In genomic region chr19:11964858-11965645, GRCh38 we compare ENCODE assay signal across 8 cellular contexts. TPM values are rescaled to one million over a fixed set of nuclear protein-coding genes. Genes with fewer than 3 reads are reported as not detected.
A peak's percentile ranks its signal among the peaks of the same experiment; 100 is the strongest.
DNase-seq lines count a peak whose midpoint lies in the region; ATAC-seq, FAIRE-seq and TF ChIP-seq lines count a peak whose summit lies in the region.

Gene ZNF763 (plus strand): TSS chr19:11965040. CDS start chr19:11965209, 169 bp downstream.

- no peaks in the 10 kb centered on the region for H4K20me1 ChIP-seq in Loucy (ENCODE audit: insufficient read depth, low read length, poor library complexity, severe bottlenecking)
- no peaks in the 10 kb centered on the region for H4K20me1 ChIP-seq in SU-DHL-6 (ENCODE audit: low read depth, low read length)

- H3F3A ChIP-seq in Loucy (ENCODE audit: low read depth) (no peaks in the 10 kb centered on the region), SU-DHL-6 (ENCODE audit: insufficient read depth) (0 out of 2 replicates have a peak, but pooled peaks cover 4% of the 10 kb centered on the region)

- H2AFZ ChIP-seq in Loucy (ENCODE audit: low read length) = peak within 1 kb of the TSS; percentile 86
- peak within 1 kb of the TSS; percentile 88 for H2AFZ ChIP-seq in SU-DHL-6 (ENCODE audit: low read depth, low read length, severe bottlenecking)

- peak within 1 kb of the TSS; percentile 80 for H3K4me3 Mint-ChIP-seq in activated naive CD8-positive, alpha-beta T cell treated with anti-CD3 and anti-CD28 coated beads, Interleukin-2, amount 50 U/mL, for 24 hours

- no peaks in the 10 kb centered on the region for H3K36me3 ChIP-seq in Loucy (ENCODE audit: insufficient read depth, low read length)
- no peaks in the 10 kb centered on the region for H3K36me3 ChIP-seq in SU-DHL-6 (ENCODE audit: low read length)
- H3K36me3 ChIP-seq in heart left ventricle = peaks cover 0 to 2% (median 0%) of the 10 kb centered on the region in 9 donors
- no peaks in the 10 kb centered on the region for H3K36me3 ChIP-seq in pancreas
- H3K36me3 ChIP-seq in thyroid gland = no peaks in the 10 kb centered on the region

- H3K4me1 Mint-ChIP-seq in activated naive CD8-positive, alpha-beta T cell treated with anti-CD3 and anti-CD28 coated beads, Interleukin-2, amount 50 U/mL, for 24 hours = peaks cover 23% of the 10 kb centered on the region

- H3K27ac ChIP-seq in SU-DHL-6 (ENCODE audit: low read depth, low read length) (peak within 1 kb of the TSS; percentile 51), heart left ventricle (peak within 1 kb of the TSS; percentile 73 to 99 (median 92)), pancreas (peak within 1 kb of the TSS; percentile 84 to 98 (median 90)), thyroid gland (peak within 1 kb of the TSS; percentile 74 to 99 (median 93))

- H3K9me2 ChIP-seq in Loucy (replicated peaks; ENCODE audit: low read depth, low read length) = no peaks in the 10 kb centered on the region
- H3K9me2 ChIP-seq in SU-DHL-6 (replicated peaks; ENCODE audit: insufficient read depth, low read length) = no peaks in the 10 kb centered on the region

- ATAC-seq in GM21786 (IDR thresholded peaks at IDR 0.05; ENCODE audit: unreplicated experiment) = peak; percentile 81
- peak; percentile 95 for ATAC-seq in activated naive CD8-positive, alpha-beta T cell treated with anti-CD3 and anti-CD28 coated beads, Interleukin-2, amount 50 U/mL, for 24 hours
- ATAC-seq in heart left ventricle = peak; percentile 99
- ATAC-seq in pancreas = peak; percentile 96 to 99 (median 98)

- H3K4me3 ChIP-seq in Loucy (ENCODE audit: low read length, poor library complexity, severe bottlenecking) (peak within 1 kb of the TSS; percentile 77), SU-DHL-6 (ENCODE audit: insufficient read depth, low read length, poor library complexity, severe bottlenecking) (peak within 1 kb of the TSS; percentile 64), heart left ventricle (peak within 1 kb of the TSS; percentile 59 to 94 (median 78)), pancreas (peak within 1 kb of the TSS; percentile 45 to 78 (median 70)), thyroid gland (replicated peaks in 1 of 3) (peak within 1 kb of the TSS; percentile 45 to 70 (median 65))

- FAIRE-seq in pancreas (lab: Jason Lieb, UNC) = no peak

- peaks cover 1% of the 10 kb centered on the region for H3K36me3 Mint-ChIP-seq in activated naive CD8-positive, alpha-beta T cell treated with anti-CD3 and anti-CD28 coated beads, Interleukin-2, amount 50 U/mL, for 24 hours (ENCODE audit: low read depth)

- H3K9ac ChIP-seq in Loucy (ENCODE audit: low read depth, low read length, poor library complexity, severe bottlenecking) (peak within 1 kb of the TSS; percentile 75), SU-DHL-6 (ENCODE audit: low read length) (peak within 1 kb of the TSS; percentile 67)

- H3K4me1 ChIP-seq in Loucy (ENCODE audit: insufficient read depth, low read length, poor library complexity, severe bottlenecking) = peaks cover 13% of the 10 kb centered on the region
- peaks cover 0 to 22% (median 13%) of the 10 kb centered on the region in 12 donors for H3K4me1 ChIP-seq in heart left ventricle
- peaks cover 6 to 8% (median 6%) of the 10 kb centered on the region in 3 donors for H3K4me1 ChIP-seq in pancreas
- peaks cover 6 to 24% of the 10 kb centered on the region in 2 donors for H3K4me1 ChIP-seq in thyroid gland

- H3K27me3 ChIP-seq in Loucy (ENCODE audit: insufficient read depth, low read length, poor library complexity, severe bottlenecking) = no peaks in the 10 kb centered on the region
- H3K27me3 ChIP-seq in SU-DHL-6 (ENCODE audit: low read length) = no peaks in the 10 kb centered on the region
- no peaks in the 10 kb centered on the region for H3K27me3 ChIP-seq in heart left ventricle
- H3K27me3 ChIP-seq in pancreas = no peaks in the 10 kb centered on the region
- no peaks in the 10 kb centered on the region for H3K27me3 ChIP-seq in thyroid gland

- whole genome bisulfite sequencing in heart left ventricle, 4 donors = 0 to 1% (median 0%) methylated on average over 23 to 47 of the region's 47 CpGs
- 1 to 2% methylated on average over 47 of the region's 47 CpGs for WGBS in pancreas, 2 donors
- 0% methylated on average over 27 to 34 of the region's 47 CpGs for WGBS in thyroid gland, 2 donors

- intact Hi-C loops in heart left ventricle (cut with DNase I) = loop anchor here in 9 of 10 donors (1.0 to 5.0 kb wide), 14 partner anchors 22 to 177 kb away; partner anchors contain the start of genes ZNF20 (in 7 of the 9), ZNF700 (in 5 of the 9) and ZNF69 (in 1 of the 9)
- intact Hi-C loops in pancreas (cut with DNase I) = no loop called here
- intact Hi-C loops in thyroid gland (cut with DNase I) = loop anchor here (2.0 to 10.0 kb wide), 3 partner anchors 22 to 180 kb away; partner anchors contain the start of genes ZNF20 and ZNF878

- peak within 1 kb of the TSS; percentile 81 for H3K27ac Mint-ChIP-seq in activated naive CD8-positive, alpha-beta T cell treated with anti-CD3 and anti-CD28 coated beads, Interleukin-2, amount 50 U/mL, for 24 hours

- H3K27me3 Mint-ChIP-seq in activated naive CD8-positive, alpha-beta T cell treated with anti-CD3 and anti-CD28 coated beads, Interleukin-2, amount 50 U/mL, for 24 hours = no peaks in the 10 kb centered on the region

- H3K79me2 ChIP-seq in Loucy (ENCODE audit: insufficient read depth, low read length) (no peaks in the 10 kb centered on the region), SU-DHL-6 (ENCODE audit: insufficient read depth, low read length) (no peaks in the 10 kb centered on the region)

- H3K9me3 Mint-ChIP-seq in activated naive CD8-positive, alpha-beta T cell treated with anti-CD3 and anti-CD28 coated beads, Interleukin-2, amount 50 U/mL, for 24 hours = no peaks in the 10 kb centered on the region

- TF ChIP-seq POLR2A in heart left ventricle (IDR thresholded peaks at IDR 0.05) (peak in 1 of 2 donors; percentile 83), thyroid gland (IDR thresholded peaks at IDR 0.05) (peak in 1 of 2 donors; percentile 87)

- DNase-seq in DMS53 treated with DMSO at 0.1 percent for 48 hours (lab: John Stamatoyannopoulos, UW; ENCODE audit: unreplicated experiment) (peak; percentile 88), heart left ventricle (peak; percentile 94 to 97 (median 95)), pancreas (peak; percentile 88 to 96 (median 92)), thyroid gland (peak; percentile 98 to 99)
- peak; percentile 90 for DNase-seq in activated naive CD8-positive, alpha-beta T cell treated with anti-CD3 and anti-CD28 coated beads, Interleukin-2, amount 50 U/mL, for 24 hours

- H3K9me3 ChIP-seq in Loucy (ENCODE audit: insufficient read depth, low read depth, low read length) (no peaks in the 10 kb centered on the region), SU-DHL-6 (ENCODE audit: insufficient read depth, low read length) (no peaks in the 10 kb centered on the region), heart left ventricle (no peaks in the 10 kb centered on the region), pancreas (no peaks in the 10 kb centered on the region), thyroid gland (no peaks in the 10 kb centered on the region)

- TF ChIP-seq CTCF in Loucy (conservative IDR thresholded peaks at IDR 0.05; ENCODE audit: low read length) (no peak), SU-DHL-6 (IDR thresholded peaks at IDR 0.05; ENCODE audit: insufficient read depth, low read length, poor library complexity, severe bottlenecking) (no peak), heart left ventricle (IDR thresholded peaks at IDR 0.05) (peak in 1 of 12 donors; percentile 0), pancreas (IDR thresholded peaks at IDR 0.05) (no peak), thyroid gland (IDR thresholded peaks at IDR 0.05) (no peak)

- H3K4me2 ChIP-seq in Loucy (ENCODE audit: low read depth, low read length, poor library complexity, severe bottlenecking) (peak within 1 kb of the TSS; percentile 91), SU-DHL-6 (ENCODE audit: low read depth, low read length, poor library complexity, severe bottlenecking) (peak within 1 kb of the TSS; percentile 62)

RNA-seq across cellular contexts. Expression of gene ZNF763, which starts in this region (rescaled TPM):
- total RNA-seq in heart left ventricle (1 to 10 TPM; 1.3 to 6.2 (median 5.0) TPM), pancreas (1 to 10 TPM; 1.5 to 4.5 (median 2.4) TPM), thyroid gland (10 to 100 TPM in 2 of 4 donors, 1 to 10 TPM in 2; 7.4 to 14.4 (median 10.3) TPM)
- polyA plus RNA-seq in heart left ventricle (1 to 10 TPM; 1.6 to 5.3 TPM), pancreas (1 to 10 TPM; 3.6 to 5.9 TPM)

Comparison
In these comparisons a context has a peak if more than half of its experiments do, and no peak if none do; other contexts are left out.
1. Peak in every context shown above with its lines: DNase-seq, ATAC-seq, H3K4me3 ChIP-seq and H3K27ac ChIP-seq.
2. intact Hi-C loops: an anchor here in heart left ventricle (1.0 to 5.0 kb wide) and thyroid gland (2.0 to 10.0 kb wide); none called in pancreas.